Comparison of ENCODE assay signal across 12 cellular contexts in genomic region chr7:69922011-69922803, GRCh38.
DNase-seq lines count a peak whose midpoint lies in the region; ATAC-seq and TF ChIP-seq lines count a peak whose summit lies in the region.
"Had no signal": no experiment of that assay in that cellular context is flagged by ENCODE, and none has a peak within 500 bp of the region (broad histone marks: within the 10 kb centered on the region; RNA-seq: fewer than 3 reads in every experiment).

No MANE protein-coding gene starts in this region.

- in situ Hi-C loops in GM13976 (cut with MboI; ENCODE audit: low sequenced_read_pairs, unreplicated experiment), result no loop called here

- TF ChIP-seq CTCF in GM13976 (IDR thresholded peaks at IDR 0.05; ENCODE audit: borderline replicate concordance, control extremely low read depth, extremely low read depth, insufficient read depth, missing control alignments), result no peak

- DNase-seq in GM13976 (ENCODE audit: low spot score), result peak; percentile 46
- DNase-seq in NCI-H1092 treated with DMSO at 0.1 percent for 48 hours (lab: John Stamatoyannopoulos, UW), result no peak
- DNase-seq in amygdala (lab: John Stamatoyannopoulos, UW), result no peak
- DNase-seq in DMS 273 (lab: John Stamatoyannopoulos, UW; ENCODE audit: unreplicated experiment), result no peak
- DNase-seq in SIG-M5 (lab: John Stamatoyannopoulos, UW), result no peak
- DNase-seq: amniotic stem cell, cortex of kidney, midbrain had no signal

- ATAC-seq in GM19468 (IDR thresholded peaks at IDR 0.05; ENCODE audit: extremely low read depth, unreplicated experiment) (peak; percentile 56), HG02885 (IDR thresholded peaks at IDR 0.05; ENCODE audit: poor library complexity, unreplicated experiment) (peak; percentile 77), HG03571 (IDR thresholded peaks at IDR 0.05; ENCODE audit: unreplicated experiment) (peak; percentile 81)
- ATAC-seq: WTC11 had no signal
